ENCODE assay signal across 5 cellular contexts in genomic region chr15:95080228-95080627, GRCh38.
DNase-seq lines count a peak whose midpoint lies in the region; ATAC-seq, FAIRE-seq and TF ChIP-seq lines count a peak whose summit lies in the region.
"Not testable (repeated sequence)": the region's sequence is repeated elsewhere in the genome, so short reads cannot be mapped to it uniquely, and the experiment has no call there.

No MANE protein-coding gene starts in this region.

- intact Hi-C loops in K562 (cut with micrococcal nuclease); HepG2 (cut with micrococcal nuclease; ENCODE audit: unreplicated experiment): not testable (repeated sequence)

- not testable (repeated sequence) for ATAC-seq in K562, HepG2

- not testable (repeated sequence) for H3K4me3 ChIP-seq in astrocyte of the spinal cord (ENCODE audit: low read depth, low read length); K562; HepG2 (replicated peaks in 1 of 3; ENCODE audit: insufficient read depth in 1 of 3, low read depth in 2 of 3, low read length in 3 of 3)

- WGBS in K562 (ENCODE audit: insufficient coverage, low coverage, missing lambda C conversion rate) = 38% methylated on average over 1 of the region's 1 CpG
- WGBS in HepG2 (ENCODE audit: low lambda C conversion rate) = 0% methylated on average over 1 of the region's 1 CpG

- FAIRE-seq in K562 (lab: Jason Lieb, UNC); HepG2 (lab: Jason Lieb, UNC): not testable (repeated sequence)
- peak; percentile 5 for FAIRE-seq in urothelium cell line (lab: Jason Lieb, UNC)

- H3K79me2 ChIP-seq in K562 (ENCODE audit: control insufficient read depth, insufficient read depth, low read length); HepG2 (ENCODE audit: insufficient read depth, low read length): not testable (repeated sequence)

- H4K20me1 ChIP-seq in K562 (replicated peaks; ENCODE audit: control insufficient read depth, insufficient read depth, low read length); HepG2 (ENCODE audit: insufficient read depth, low read length): not testable (repeated sequence)

- H3K9me1 ChIP-seq in K562 (ENCODE audit: control insufficient read depth, insufficient read depth, low read length) = not testable (repeated sequence)

- H3K27me3 ChIP-seq in K562 (ENCODE audit: control insufficient read depth in 2 of 2, insufficient read depth in 2 of 2, low read length in 2 of 2); HepG2 (ENCODE audit: control insufficient read depth in 1 of 2, insufficient read depth in 2 of 2, low read length in 2 of 2): not testable (repeated sequence)

- DNase-seq in astrocyte of the spinal cord (ENCODE audit: low read depth, low spot score) (peak; percentile 10), brain pericyte (ENCODE audit: low read depth, low spot score) (peak; percentile 42)
- DNase-seq in K562 (ENCODE audit: extremely low read depth in 1 of 4, low spot score in 3 of 4); HepG2 (ENCODE audit: low spot score); urothelium cell line (ENCODE audit: low spot score): not testable (repeated sequence)

- TF ChIP-seq CTCF in astrocyte of the spinal cord (IDR thresholded peaks at IDR 0.05; ENCODE audit: low read depth, low read length); K562 (IDR thresholded peaks at IDR 0.05 in 2 of 3, conservative IDR thresholded peaks at IDR 0.05 in 1 of 3; ENCODE audit: insufficient read depth in 2 of 3, low read depth in 1 of 3, low read length in 3 of 3); HepG2 (CRISPR knock-in tag; IDR thresholded peaks at IDR 0.05): not testable (repeated sequence)

- not testable (repeated sequence) for TF ChIP-seq POLR2A in K562 (conservative IDR thresholded peaks at IDR 0.05); HepG2 (IDR thresholded peaks at IDR 0.05; ENCODE audit: insufficient read depth in 1 of 2, low read depth in 2 of 2, low read length in 2 of 2)

- not testable (repeated sequence) for H3K4me2 ChIP-seq in K562 (ENCODE audit: insufficient read depth, low read length); HepG2 (ENCODE audit: low read depth, low read length)

- not testable (repeated sequence) for TF ChIP-seq RAD21 in K562 (CRISPR knock-in tag; conservative IDR thresholded peaks at IDR 0.05 in 1 of 2, IDR thresholded peaks at IDR 0.05 in 1 of 2); HepG2 (CRISPR knock-in tag; IDR thresholded peaks at IDR 0.05)

- H2AFZ ChIP-seq in K562 (ENCODE audit: low read depth, low read length); HepG2 (ENCODE audit: low read length): not testable (repeated sequence)

- H3K9ac ChIP-seq in K562 (ENCODE audit: insufficient read depth in 1 of 2, low read depth in 2 of 2, low read length in 2 of 2); HepG2 (ENCODE audit: insufficient read depth, low read depth, low read length): not testable (repeated sequence)

- not testable (repeated sequence) for BruUV-seq in K562 (replicated peaks; lab: Mats Ljungman, UMichigan); HepG2 (replicated peaks; lab: Mats Ljungman, UMichigan)

- CTCF ChIA-PET in K562 (lab: Yijun Ruan, JAX; ENCODE audit: low intra/inter-chr PET ratio); HepG2 (lab: Yijun Ruan, JAX; ENCODE audit: low intra/inter-chr PET ratio, low total read pairs): not testable (repeated sequence)

- in situ Hi-C loops in astrocyte of the spinal cord (cut with HindIII; ENCODE audit: low sequenced_read_pairs); K562 (cut with MboI); HepG2 (cut with HindIII; ENCODE audit: extremely low pct_ligation_motif_present, low pct_unique_long_range_greater_than_20kb): not testable (repeated sequence)

- not testable (repeated sequence) for H3K4me1 ChIP-seq in K562 (replicated peaks in 1 of 2; ENCODE audit: control insufficient read depth in 2 of 2, insufficient read depth in 2 of 2, low read length in 2 of 2); HepG2 (ENCODE audit: insufficient read depth, low read length)

- POLR2A ChIA-PET in K562 (lab: Yijun Ruan, JAX); HepG2 (lab: Yijun Ruan, JAX): not testable (repeated sequence)

- H3K36me3 ChIP-seq in K562 (ENCODE audit: control insufficient read depth, insufficient read depth, low read length); HepG2 (replicated peaks in 1 of 2; ENCODE audit: control insufficient read depth in 1 of 2, insufficient read depth in 2 of 2, low read length in 2 of 2): not testable (repeated sequence)

- not testable (repeated sequence) for TF ChIP-seq EP300 in K562 (IDR thresholded peaks at IDR 0.05; ENCODE audit: low read length); HepG2 (IDR thresholded peaks at IDR 0.05; ENCODE audit: low read depth in 2 of 2, low read length in 2 of 2); HepG2 (CRISPR knock-in tag; IDR thresholded peaks at IDR 0.05; ENCODE audit: borderline replicate concordance)

- H3K27ac ChIP-seq in K562 (ENCODE audit: extremely low read depth, low read depth, low read length); HepG2 (ENCODE audit: extremely low read length, insufficient read depth, low read length): not testable (repeated sequence)

- not testable (repeated sequence) for H3K9me3 ChIP-seq in K562 (replicated peaks; ENCODE audit: control insufficient read depth, insufficient read depth, low read depth, low read length)
- peaks cover 85% of the 10 kb centered on the region for H3K9me3 ChIP-seq in HepG2 (ENCODE audit: low read length)

TF ChIP-seq in K562, 482 proteins besides CTCF, POLR2A, EP300 and RAD21:
- peak; percentile 69 for TF ChIP-seq PCBP1 (IDR thresholded peaks at IDR 0.05; ENCODE audit: low read depth, low read length, poor library complexity, severe bottlenecking)

TF ChIP-seq in HepG2, 621 proteins besides CTCF, POLR2A, EP300 and RAD21:
- TF ChIP-seq HNRNPK (IDR thresholded peaks at IDR 0.05; ENCODE audit: low read depth, low read length, poor library complexity, severe bottlenecking) = peak; percentile 62
